In the genomic region with DNA sequence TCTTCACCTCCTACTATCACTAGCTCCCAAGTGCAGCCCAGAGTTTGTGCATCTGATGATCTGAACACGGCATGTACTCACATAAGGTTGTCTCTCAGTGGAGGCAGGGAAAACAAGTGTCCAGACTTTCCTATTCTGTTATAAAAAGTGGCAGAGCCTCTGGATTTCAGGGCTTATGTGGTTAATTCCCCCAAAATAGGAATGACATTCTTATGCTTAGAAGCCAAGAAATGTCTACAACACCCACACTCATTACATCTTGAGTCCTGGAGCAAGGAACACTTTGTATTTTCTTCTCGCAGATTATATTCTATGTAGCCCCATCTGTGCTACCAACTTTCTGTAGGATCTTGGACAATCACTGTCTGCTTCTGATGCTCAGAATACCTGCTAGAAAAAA, we compare ENCODE assay signal across 28 cellular contexts. TPM values are rescaled to one million over a fixed set of nuclear protein-coding genes. Genes with fewer than 3 reads are reported as not detected.
DNase-seq lines count a peak whose midpoint lies in the region; ATAC-seq, FAIRE-seq and TF ChIP-seq lines count a peak whose summit lies in the region.
"Had no signal": no experiment of that assay in that cellular context is flagged by ENCODE, and none has a peak within 500 bp of the region (broad histone marks: within the 10 kb centered on the region; RNA-seq: fewer than 3 reads in every experiment).

No MANE protein-coding gene starts in this region.

- H3K4me3 ChIP-seq in neutrophil (ENCODE audit: low read depth in 1 of 2, low read length in 1 of 2) (no peak overlapping the region), small intestine (ENCODE audit: low read depth in 1 of 2, low read length in 2 of 2) (no peak overlapping the region)
- H3K4me3 ChIP-seq: A549, BLaER1, GM12878 had no signal

- H3K36me3 ChIP-seq in neutrophil (peaks cover 33% of the 10 kb centered on the region), small intestine (ENCODE audit: control insufficient read depth in 2 of 2, insufficient read depth in 2 of 2, low read length in 2 of 2) (no peaks in the 10 kb centered on the region)
- H3K36me3 ChIP-seq: BE2C, BLaER1 had no signal

- no peak for ATAC-seq in GM18505 (IDR thresholded peaks at IDR 0.05; ENCODE audit: unreplicated experiment)
- ATAC-seq: A549, GM12878 had no signal

- H3K4me1 ChIP-seq in neutrophil (ENCODE audit: control insufficient read depth in 1 of 2, insufficient read depth in 1 of 2, low read depth in 1 of 2, low read length in 1 of 2) (peaks cover 13 to 44% of the 10 kb centered on the region in 2 experiments), small intestine (ENCODE audit: control insufficient read depth in 2 of 2, insufficient read depth in 1 of 2, low read depth in 1 of 2, low read length in 1 of 2) (no peaks in the 10 kb centered on the region)
- H3K4me1 ChIP-seq: A549, BE2C, BLaER1 had no signal

- peak overlapping the region; percentile 99 for H3K27ac ChIP-seq in neutrophil
- H3K27ac ChIP-seq in small intestine (ENCODE audit: low read depth in 1 of 2, low read length in 1 of 2): no peak overlapping the region
- H3K27ac ChIP-seq: 22Rv1, A549, BLaER1 had no signal

- no peaks in the 10 kb centered on the region for H3K27me3 ChIP-seq in neutrophil
- H3K27me3 ChIP-seq in small intestine (ENCODE audit: control insufficient read depth in 2 of 2, insufficient read depth in 2 of 2, low read length in 2 of 2): peaks cover 0 to 2% of the 10 kb centered on the region in 2 donors
- H3K27me3 ChIP-seq: BLaER1 had no signal

- no peak for DNase-seq in HTR-8/SVneo (ENCODE audit: insufficient read length, low spot score)
- peak; percentile 56 for DNase-seq in inferior parietal cortex (ENCODE audit: extremely low spot score)
- DNase-seq in superior temporal gyrus (ENCODE audit: extremely low spot score): peak; percentile 70
- DNase-seq in ACHN: no peak
- no peak for DNase-seq in small intestine
- DNase-seq: BE2C; C1 segment of cervical spinal cord; CD4-positive, alpha-beta memory T cell; CD4-positive, CD25-positive, alpha-beta regulatory T cell; CD8-positive, alpha-beta memory T cell; COR-L47; DMS 273 treated with DMSO at 0.1 percent for 48 hours; DMS153; DMS53; DMS79; DND-41; EL; GDM1 had no signal

- 90 to 94% (median 90%) methylated on average over 2 of the region's 2 CpGs for WGBS in small intestine, 3 donors

- FAIRE-seq in HTR-8/SVneo (lab: Jason Lieb, UNC) (peak; percentile 51), small intestine (lab: Jason Lieb, UNC) (no peak)
- FAIRE-seq: A549, GM12878, GM12892, GM19239 had no signal

- no peak for TF ChIP-seq POLR2A in GM18505 (IDR thresholded peaks at IDR 0.05; ENCODE audit: borderline replicate concordance, extremely low read depth, insufficient read depth, insufficient read length)

- H3K9me3 ChIP-seq in neutrophil (no peaks in the 10 kb centered on the region), small intestine (ENCODE audit: control insufficient read depth, low read depth) (no peaks in the 10 kb centered on the region)
- H3K9me3 ChIP-seq: A549, BE2C, BLaER1 had no signal

- in situ Hi-C loops in ACHN (cut with HindIII; ENCODE audit: low pct_ligation_motif_present, low pct_unique_long_range_greater_than_20kb, low sequenced_read_pairs): no loop called here

- no peak for TF ChIP-seq CTCF in neutrophil (IDR thresholded peaks at IDR 0.05)

RNA-seq across cellular contexts. Expression of a gene that starts 13.5 kb away (rescaled TPM):
- under 1 TPM in 1 of 3 donors, not detected in 2; 0.16 TPM for polyA plus RNA-seq in small intestine
- polyA plus RNA-seq: A549; AG04450; CD14-positive monocyte; CD4-positive, alpha-beta memory T cell; CD4-positive, CD25-positive, alpha-beta regulatory T cell; CD8-positive, alpha-beta memory T cell; GM12878 had no signal

RNA-seq across cellular contexts. Expression of a gene that starts 18.6 kb away (rescaled TPM):
- polyA plus RNA-seq in small intestine: 10 to 100 TPM in 1 of 3 donors, 1 to 10 TPM in 2; 3.6 to 15.3 (median 5.7) TPM
- polyA plus RNA-seq: AG04450; CD14-positive monocyte; CD4-positive, alpha-beta memory T cell; CD4-positive, CD25-positive, alpha-beta regulatory T cell; CD8-positive, alpha-beta memory T cell; GM12878 had no signal

RNA-seq across cellular contexts. Expression of a gene that starts 27.8 kb away (rescaled TPM):
- not detected for polyA plus RNA-seq in small intestine
- polyA plus RNA-seq: A549; AG04450; CD14-positive monocyte; CD4-positive, alpha-beta memory T cell; CD4-positive, CD25-positive, alpha-beta regulatory T cell; CD8-positive, alpha-beta memory T cell; GM12878 had no signal

Comparison
In these comparisons a context has a peak if more than half of its experiments do, and no peak if none do; other contexts are left out.
1. DNase-seq: peak in inferior parietal cortex (single experiment) and superior temporal gyrus (single experiment); none in HTR-8/SVneo (single experiment), ACHN (single experiment) and small intestine (single experiment).